28 cellular contexts compared by ENCODE assay signal in genomic region chr22:49381595-49382450, GRCh38.
DNase-seq lines count a peak whose midpoint lies in the region; ATAC-seq, FAIRE-seq and TF ChIP-seq lines count a peak whose summit lies in the region.
"Had no signal": no experiment of that assay in that cellular context is flagged by ENCODE, and none has a peak within 500 bp of the region (broad histone marks: within the 10 kb centered on the region; RNA-seq: fewer than 3 reads in every experiment).

No MANE protein-coding gene starts in this region.

- no peak overlapping the region for H3K4me3 ChIP-seq in bronchial epithelial cell (ENCODE audit: low read depth, low read length)
- H3K4me3 ChIP-seq: pancreas, uterus had no signal

- peak; percentile 70 for FAIRE-seq in bronchial epithelial cell (lab: Jason Lieb, UNC)
- FAIRE-seq: GM12892, keratinocyte, pancreas had no signal

- no peak for ATAC-seq in SK-N-SH treated with all-trans-retinoic acid at 6 μM for 48 hours
- ATAC-seq: activated T-cell treated with anti-CD3 and anti-CD28 coated beads, Interleukin-2, amount 50 U/mL, for 72 hours; pancreas had no signal

- no peaks in the 10 kb centered on the region for H3K27me3 ChIP-seq in bronchial epithelial cell (ENCODE audit: control insufficient read depth, insufficient read depth, low read length)
- H3K27me3 ChIP-seq: pancreas, uterus had no signal

- peak; percentile 30 for DNase-seq in activated CD8-positive, alpha-beta memory T cell treated with anti-CD3 and anti-CD28 coated beads for 24 hours
- DNase-seq in activated CD8-positive, alpha-beta memory T cell treated with anti-CD3 and anti-CD28 coated beads, Interleukin-2, amount 50 U/mL, for 4 hours, result no peak
- DNase-seq in bronchial epithelial cell (ENCODE audit: low read depth), result no peak
- peak; percentile 5 for DNase-seq in mucosa of gallbladder (ENCODE audit: low spot score)
- DNase-seq in ureter (ENCODE audit: low spot score), result peak; percentile 34
- DNase-seq in effector CD4-positive, alpha-beta T cell, result no peak
- no peak for DNase-seq in NCI-H524 (lab: John Stamatoyannopoulos, UW)
- DNase-seq: 8988T; activated CD4-positive, alpha-beta T cell treated with anti-CD3 and anti-CD28 coated beads for 4 hours; activated naive CD4-positive, alpha-beta T cell; activated T-cell treated with anti-CD3 and anti-CD28 coated beads, Interleukin-2, amount 50 U/mL, for 72 hours; CD4-positive, CD25-positive, alpha-beta regulatory T cell; cerebellar nuclear complex; EL; H7; NCI-H1105 treated with DMSO at 0.1 percent for 48 hours; NCI-H2029; NCI-H226; NCI-H774; nephron progenitor cell; OCI-M1; pancreas; stimulated activated CD4-positive, alpha-beta T cell treated with anti-CD3 and anti-CD28 coated beads, Interleukin-2, amount 100 ng/mL, for 48 hours; substantia nigra; uterus had no signal

- H3K36me3 ChIP-seq in bronchial epithelial cell (ENCODE audit: control insufficient read depth, insufficient read depth, low read length), result no peaks in the 10 kb centered on the region
- H3K36me3 ChIP-seq: pancreas, uterus had no signal

- no peak for TF ChIP-seq CTCF in bronchial epithelial cell (IDR thresholded peaks at IDR 0.05; ENCODE audit: insufficient read depth, low read length, severe bottlenecking)

TF ChIP-seq in SK-N-SH treated with all-trans-retinoic acid at 6 μM for 48 hours, 23 proteins besides CTCF, POLR2A, EP300 and RAD21:
- TF ChIP-seq PATZ1 (CRISPR knock-in tag; IDR thresholded peaks at IDR 0.05; ENCODE audit: borderline replicate concordance), result no peak
- TF ChIP-seq ZNF8 (CRISPR knock-in tag; IDR thresholded peaks at IDR 0.05), result no peak
- no peak for TF ChIP-seq TCF4 (CRISPR knock-in tag; IDR thresholded peaks at IDR 0.05; ENCODE audit: borderline replicate concordance)
- no peak for TF ChIP-seq CSDC2 (CRISPR knock-in tag; IDR thresholded peaks at IDR 0.05)
- no peak for TF ChIP-seq OSR1 (CRISPR knock-in tag; IDR thresholded peaks at IDR 0.05)
- TF ChIP-seq ARNTL (CRISPR knock-in tag; IDR thresholded peaks at IDR 0.05; ENCODE audit: borderline replicate concordance, low read depth), result no peak
- TF ChIP-seq ZFP3 (CRISPR knock-in tag; IDR thresholded peaks at IDR 0.05), result no peak
- TF ChIP-seq ZNF70 (CRISPR knock-in tag; IDR thresholded peaks at IDR 0.05), result no peak
- no peak for TF ChIP-seq TOX (CRISPR knock-in tag; IDR thresholded peaks at IDR 0.05; ENCODE audit: borderline replicate concordance)

Comparison
In these comparisons a context has a peak if more than half of its experiments do, and no peak if none do; other contexts are left out.
1. DNase-seq: peak in activated CD8-positive, alpha-beta memory T cell treated with anti-CD3 and anti-CD28 coated beads for 24 hours (single experiment), mucosa of gallbladder (single experiment) and ureter (single experiment); none in activated CD8-positive, alpha-beta memory T cell treated with anti-CD3 and anti-CD28 coated beads, Interleukin-2, amount 50 U/mL, for 4 hours (single experiment), bronchial epithelial cell (single experiment), effector CD4-positive, alpha-beta T cell (single experiment) and NCI-H524 (0 of 2).